ENCODE assay signal across 8 cellular contexts in the genomic region with DNA sequence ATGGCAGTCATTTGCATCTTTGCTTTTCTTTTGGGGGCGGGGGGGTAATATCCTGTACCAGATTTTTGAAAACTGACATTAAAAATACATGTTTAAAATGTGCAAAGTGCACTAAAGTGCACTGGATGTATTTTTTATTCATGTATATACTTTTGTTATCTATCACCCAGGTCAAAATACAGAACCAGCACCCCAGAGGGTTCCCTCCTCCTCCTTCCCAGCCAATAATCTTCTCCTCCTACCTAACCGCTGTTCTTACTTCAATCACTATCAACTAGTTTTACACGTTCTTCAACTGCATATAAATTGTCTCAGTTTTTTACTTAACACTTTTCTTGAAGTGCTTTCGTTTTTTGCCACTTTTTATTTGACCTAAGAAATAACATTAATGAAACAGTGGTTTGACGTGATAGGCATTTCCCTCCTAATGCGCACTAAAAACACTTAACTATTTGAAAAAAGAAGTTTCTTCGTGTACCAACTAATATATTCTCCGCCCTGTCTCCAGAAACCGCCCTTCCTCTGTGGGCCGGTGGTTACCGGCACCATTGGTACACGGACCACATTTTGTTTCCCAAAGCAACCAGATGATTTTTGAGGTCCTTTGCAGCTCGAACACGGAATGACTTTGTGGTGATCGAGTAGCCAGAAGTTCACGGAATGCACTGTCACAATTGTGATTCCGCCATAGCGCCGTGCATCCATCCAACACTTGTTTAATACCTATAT. TPM values are rescaled to one million over a fixed set of nuclear protein-coding genes. Genes with fewer than 3 reads are reported as not detected.
DNase-seq lines count a peak whose midpoint lies in the region; ATAC-seq and TF ChIP-seq lines count a peak whose summit lies in the region.

No MANE protein-coding gene starts in this region.

- H3K9me3 ChIP-seq in mucosa of rectum (ENCODE audit: control insufficient read depth in 2 of 2, low read length in 2 of 2) (no peaks in the 10 kb centered on the region), suprapubic skin (no peaks in the 10 kb centered on the region)

- no peak for TF ChIP-seq CTCF in chondrocyte (IDR thresholded peaks at IDR 0.05)
- TF ChIP-seq CTCF in suprapubic skin (IDR thresholded peaks at IDR 0.05), result no peak

- no peaks in the 10 kb centered on the region for H3K27me3 Mint-ChIP-seq in T-helper 1 cell treated with Interleukin-12 subunit alpha and Interleukin-12 subunit beta and Interleukin-4 antibody, amounts not matched to agents 30 μg/mL and 1 μg/mL, for 36 hours (ENCODE audit: low read depth)
- H3K27me3 Mint-ChIP-seq in chondrocyte (ENCODE audit: low read depth), result no peaks in the 10 kb centered on the region

- DNase-seq in NCI-H2171 treated with DMSO at 0.1 percent for 48 hours (lab: John Stamatoyannopoulos, UW) (peak; percentile 35), NCI-H2171 (lab: John Stamatoyannopoulos, UW) (no peak), chondrocyte (ENCODE audit: low spot score) (no peak), suprapubic skin (ENCODE audit: low spot score in 2 of 2) (no peak)

- H3K27ac Mint-ChIP-seq in T-helper 1 cell treated with Interleukin-12 subunit alpha and Interleukin-12 subunit beta and Interleukin-4 antibody, amounts not matched to agents 30 μg/mL and 1 μg/mL, for 36 hours, result peak overlapping the region; percentile 95
- H3K27ac Mint-ChIP-seq in chondrocyte (ENCODE audit: unreplicated experiment), result peak overlapping the region; percentile 95

- H3K4me3 Mint-ChIP-seq in T-helper 1 cell treated with Interleukin-12 subunit alpha and Interleukin-12 subunit beta and Interleukin-4 antibody, amounts not matched to agents 30 μg/mL and 1 μg/mL, for 36 hours, result peak overlapping the region; percentile 89
- H3K4me3 Mint-ChIP-seq in chondrocyte (ENCODE audit: unreplicated experiment), result peak overlapping the region; percentile 91

- H3K9me3 Mint-ChIP-seq in T-helper 1 cell treated with Interleukin-12 subunit alpha and Interleukin-12 subunit beta and Interleukin-4 antibody, amounts not matched to agents 30 μg/mL and 1 μg/mL, for 36 hours, result no peaks in the 10 kb centered on the region
- H3K9me3 Mint-ChIP-seq in chondrocyte (ENCODE audit: low read depth), result no peaks in the 10 kb centered on the region

- H3K27ac ChIP-seq in mucosa of rectum (ENCODE audit: low read depth in 2 of 2, low read length in 2 of 2) (peak overlapping the region; percentile 71 to 77), suprapubic skin (peak overlapping the region; percentile 87)

- H3K36me3 ChIP-seq in mucosa of rectum (ENCODE audit: control insufficient read depth in 2 of 2, insufficient read depth in 2 of 2, low read length in 2 of 2) (no peaks in the 10 kb centered on the region), suprapubic skin (no peaks in the 10 kb centered on the region)

- peak overlapping the region; percentile 69 to 79 for H3K9ac ChIP-seq in mucosa of rectum (ENCODE audit: low read depth in 1 of 2, low read length in 2 of 2)

- WGBS in suprapubic skin, result 6% methylated on average over 19 of the region's 19 CpGs

- no peak for ATAC-seq in GM21447 (IDR thresholded peaks at IDR 0.05; ENCODE audit: unreplicated experiment)
- no peak for ATAC-seq in HG03354 (IDR thresholded peaks at IDR 0.05; ENCODE audit: poor library complexity, severe bottlenecking, unreplicated experiment)

- TF ChIP-seq EP300 in suprapubic skin (IDR thresholded peaks at IDR 0.05), result no peak

- H3K36me3 Mint-ChIP-seq in T-helper 1 cell treated with Interleukin-12 subunit alpha and Interleukin-12 subunit beta and Interleukin-4 antibody, amounts not matched to agents 30 μg/mL and 1 μg/mL, for 36 hours (ENCODE audit: low read depth), result peaks cover 20% of the 10 kb centered on the region
- no peaks in the 10 kb centered on the region for H3K36me3 Mint-ChIP-seq in chondrocyte (ENCODE audit: low read depth)

- TF ChIP-seq POLR2A in suprapubic skin (IDR thresholded peaks at IDR 0.05), result no peak

- H3K4me1 ChIP-seq in mucosa of rectum (ENCODE audit: control insufficient read depth in 2 of 2, insufficient read depth in 2 of 2, low read length in 2 of 2) (peaks cover 8 to 9% of the 10 kb centered on the region in 2 donors), suprapubic skin (peaks cover 18% of the 10 kb centered on the region)

- H3K4me3 ChIP-seq in mucosa of rectum (ENCODE audit: low read length in 2 of 2), result peak overlapping the region; percentile 67 to 88
- peak overlapping the region; percentile 85 for H3K4me3 ChIP-seq in suprapubic skin

- H3K4me1 Mint-ChIP-seq in T-helper 1 cell treated with Interleukin-12 subunit alpha and Interleukin-12 subunit beta and Interleukin-4 antibody, amounts not matched to agents 30 μg/mL and 1 μg/mL, for 36 hours (ENCODE audit: low read depth), result peaks cover 56% of the 10 kb centered on the region
- peaks cover 36% of the 10 kb centered on the region for H3K4me1 Mint-ChIP-seq in chondrocyte (ENCODE audit: low read depth)

- H3K27me3 ChIP-seq in mucosa of rectum (ENCODE audit: control insufficient read depth in 2 of 2, insufficient read depth in 2 of 2, low read length in 2 of 2) (no peaks in the 10 kb centered on the region), suprapubic skin (no peaks in the 10 kb centered on the region)

RNA-seq across cellular contexts. Expression of a gene that starts 0.8 kb away (rescaled TPM):
- total RNA-seq in chondrocyte (80.6 to 134 TPM (median 81.3 TPM) in 3 replicates), suprapubic skin (100 to 1,000 TPM; 124 to 249 (median 163) TPM)
